11 cellular contexts compared by ENCODE assay signal in the genomic region with DNA sequence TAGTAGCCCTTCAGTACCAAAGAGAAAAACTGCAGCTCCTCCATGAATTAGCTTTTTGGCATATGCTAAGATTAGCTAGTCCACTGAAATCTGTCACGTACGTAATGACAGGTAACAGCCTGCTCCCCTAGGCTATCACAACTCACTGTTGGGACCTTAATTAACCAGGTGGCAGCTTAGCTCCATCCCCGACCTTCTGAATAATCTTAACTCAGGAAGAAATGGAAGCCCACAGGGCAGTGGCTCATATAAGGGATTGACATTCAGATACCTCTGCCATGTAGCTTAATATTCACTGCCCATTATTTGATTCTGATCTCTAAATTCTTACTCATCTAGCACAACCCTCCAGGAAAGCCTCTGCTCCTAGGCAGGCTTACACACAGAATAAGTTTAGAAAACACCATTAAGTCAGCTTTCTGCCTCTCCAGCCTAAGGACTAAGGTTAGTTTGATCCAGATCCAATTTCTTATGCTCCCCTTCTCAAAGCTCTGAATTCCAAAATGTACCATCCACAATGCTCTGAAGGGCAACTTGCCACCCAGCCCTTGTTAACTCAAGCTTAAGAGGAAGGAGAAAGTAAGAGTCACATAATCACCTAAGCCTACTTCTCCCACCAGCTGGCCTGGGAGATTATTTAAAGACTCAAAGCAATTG. TPM values are rescaled to one million over a fixed set of nuclear protein-coding genes. Genes with fewer than 3 reads are reported as not detected.
A peak's percentile ranks its signal among the peaks of the same experiment; 100 is the strongest.
DNase-seq lines count a peak whose midpoint lies in the region; ATAC-seq and TF ChIP-seq lines count a peak whose summit lies in the region.
"Had no signal": no experiment of that assay in that cellular context is flagged by ENCODE, and none has a peak within 500 bp of the region (broad histone marks: within the 10 kb centered on the region; RNA-seq: fewer than 3 reads in every experiment).

No MANE protein-coding gene starts in this region.

- intact Hi-C loops in activated CD8-positive, alpha-beta T cell treated with anti-CD3 and anti-CD28 coated beads for 36 hours (cut with micrococcal nuclease), result loop anchor here (10.0 kb wide), 1 partner anchor 332 kb away; no protein-coding TSS in a partner anchor
- intact Hi-C loops in mucosa of descending colon (cut with DNase I, micrococcal nuclease), result no loop called here

- CTCF ChIA-PET in activated CD8-positive, alpha-beta T cell treated with anti-CD3 and anti-CD28 coated beads for 36 hours (lab: Charles Lee), result interaction anchor here (0.8 to 6.0 kb wide), 7 partner anchors 12 to 222 kb away, joined by 3 to 50 read pairs (median 4); no protein-coding TSS in a partner anchor

- H3K36me3 ChIP-seq in CD4-positive, CD25-positive, alpha-beta regulatory T cell (ENCODE audit: control insufficient read depth, insufficient read depth, low read length), result peaks cover 75% of the 10 kb centered on the region
- H3K36me3 ChIP-seq in GM23248 (ENCODE audit: low read depth) (peaks cover 68% of the 10 kb centered on the region), mucosa of descending colon (ENCODE audit: low read depth) (peaks cover under 1% of the 10 kb centered on the region)

- H3K4me2 ChIP-seq in GM23248 (ENCODE audit: unreplicated experiment), result no peak overlapping the region

- H3K4me1 ChIP-seq in CD4-positive, CD25-positive, alpha-beta regulatory T cell (ENCODE audit: control insufficient read depth, insufficient read depth, low read length, poor library complexity, severe bottlenecking), result peaks cover 80% of the 10 kb centered on the region
- peaks cover 24% of the 10 kb centered on the region for H3K4me1 ChIP-seq in GM23248 (ENCODE audit: insufficient read depth)
- H3K4me1 ChIP-seq in mucosa of descending colon (ENCODE audit: low read depth), result peaks cover 28% of the 10 kb centered on the region

- H4K20me1 ChIP-seq in GM23248 (ENCODE audit: insufficient read depth), result peaks cover 43% of the 10 kb centered on the region

- H3K27ac ChIP-seq in CD4-positive, CD25-positive, alpha-beta regulatory T cell (ENCODE audit: insufficient read depth, low read length, poor library complexity, severe bottlenecking), result peak overlapping the region; percentile 66
- H3K27ac ChIP-seq in GM23248, result peak overlapping the region; percentile 34
- H3K27ac ChIP-seq: vagina had no signal

- no peak for TF ChIP-seq CTCF in activated CD8-positive, alpha-beta T cell treated with anti-CD3 and anti-CD28 coated beads for 36 hours (IDR thresholded peaks at IDR 0.05)
- no peak for TF ChIP-seq CTCF in mucosa of descending colon (IDR thresholded peaks at IDR 0.05)

- POLR2A ChIA-PET in activated CD8-positive, alpha-beta T cell treated with anti-CD3 and anti-CD28 coated beads for 36 hours (lab: Charles Lee), result interaction anchor here (0.7 to 10.8 kb wide), 12 partner anchors 9 to 397 kb away, joined by 3 to 178 read pairs (median 5); a partner anchor contains a TSS

- DNase-seq in CD4-positive, CD25-positive, alpha-beta regulatory T cell, result no peak
- DNase-seq in GM23248, result no peak
- DNase-seq in activated CD8-positive, alpha-beta T cell treated with anti-CD3 and anti-CD28 coated beads for 36 hours, result no peak
- peak; percentile 41 for DNase-seq in medulla oblongata (ENCODE audit: extremely low spot score)
- no peak for DNase-seq in HuH-7 (ENCODE audit: low spot score)
- no peak for DNase-seq in mucosa of descending colon
- no peak for DNase-seq in NCI-H446 treated with DMSO at 0.1 percent for 48 hours (lab: John Stamatoyannopoulos, UW)
- DNase-seq: central memory CD4-positive, alpha-beta T cell; NCI-H774 had no signal

- peak overlapping the region; percentile 88 to 100 (median 96) for H3K4me3 Mint-ChIP-seq in CD4-positive, CD25-positive, alpha-beta regulatory T cell
- H3K4me3 Mint-ChIP-seq in activated CD8-positive, alpha-beta T cell treated with anti-CD3 and anti-CD28 coated beads for 36 hours, result peak overlapping the region; percentile 97

- H2AFZ ChIP-seq in GM23248, result no peak overlapping the region

- peaks cover 93% of the 10 kb centered on the region for H3F3A ChIP-seq in GM23248 (ENCODE audit: insufficient read depth)

- WGBS in GM23248 (ENCODE audit: low coverage in 1 of 2, low lambda C conversion rate in 2 of 2, missing lambda C conversion rate in 2 of 2), 2 experiments, result 73 to 84% methylated on average over 3 of the region's 3 CpGs

- no peaks in the 10 kb centered on the region for H3K9me3 ChIP-seq in CD4-positive, CD25-positive, alpha-beta regulatory T cell (ENCODE audit: control insufficient read depth in 2 of 2, low read length in 2 of 2)
- H3K9me3 ChIP-seq in GM23248 (ENCODE audit: low read depth) (no peaks in the 10 kb centered on the region), mucosa of descending colon (no peaks in the 10 kb centered on the region)
- H3K9me3 ChIP-seq: vagina had no signal

- H3K9ac ChIP-seq in GM23248, result peak overlapping the region; percentile 30; the same call in 1 of the 2 replicates

- no peak for ATAC-seq in CD4-positive, CD25-positive, alpha-beta regulatory T cell (ENCODE audit: low read depth in 2 of 2)
- no peak for ATAC-seq in activated CD8-positive, alpha-beta T cell treated with anti-CD3 and anti-CD28 coated beads for 36 hours
- ATAC-seq in HG03354 (IDR thresholded peaks at IDR 0.05; ENCODE audit: poor library complexity, severe bottlenecking, unreplicated experiment) (no peak), mucosa of descending colon (no peak)

- no peaks in the 10 kb centered on the region for H3K9me3 Mint-ChIP-seq in CD4-positive, CD25-positive, alpha-beta regulatory T cell
- no peaks in the 10 kb centered on the region for H3K9me3 Mint-ChIP-seq in activated CD8-positive, alpha-beta T cell treated with anti-CD3 and anti-CD28 coated beads for 36 hours

- peaks cover 51% of the 10 kb centered on the region for H3K79me2 ChIP-seq in GM23248 (ENCODE audit: insufficient read depth)

- peaks cover 20 to 71% (median 59%) of the 10 kb centered on the region in 4 donors for H3K4me1 Mint-ChIP-seq in CD4-positive, CD25-positive, alpha-beta regulatory T cell
- H3K4me1 Mint-ChIP-seq in activated CD8-positive, alpha-beta T cell treated with anti-CD3 and anti-CD28 coated beads for 36 hours (ENCODE audit: low read depth), result peaks cover 39% of the 10 kb centered on the region

- H3K27me3 ChIP-seq in CD4-positive, CD25-positive, alpha-beta regulatory T cell (ENCODE audit: control insufficient read depth, insufficient read depth, low read length), result no peaks in the 10 kb centered on the region
- no peaks in the 10 kb centered on the region for H3K27me3 ChIP-seq in GM23248 (replicated peaks; ENCODE audit: insufficient read depth)
- H3K27me3 ChIP-seq: vagina had no signal

- in situ Hi-C loops in GM23248 (cut with MboI), result no loop called here

- H3K36me3 Mint-ChIP-seq in CD4-positive, CD25-positive, alpha-beta regulatory T cell, result peaks cover 80% of the 10 kb centered on the region
- peaks cover 69% of the 10 kb centered on the region for H3K36me3 Mint-ChIP-seq in activated CD8-positive, alpha-beta T cell treated with anti-CD3 and anti-CD28 coated beads for 36 hours (ENCODE audit: low read depth)

- peak overlapping the region; percentile 92 to 100 (median 97) for H3K27ac Mint-ChIP-seq in CD4-positive, CD25-positive, alpha-beta regulatory T cell
- peak overlapping the region; percentile 99 for H3K27ac Mint-ChIP-seq in activated CD8-positive, alpha-beta T cell treated with anti-CD3 and anti-CD28 coated beads for 36 hours

- H3K9me2 ChIP-seq in GM23248 (ENCODE audit: insufficient read depth), result no peaks in the 10 kb centered on the region

- peaks cover 3% of the 10 kb centered on the region for H3K27me3 Mint-ChIP-seq in CD4-positive, CD25-positive, alpha-beta regulatory T cell
- no peaks in the 10 kb centered on the region for H3K27me3 Mint-ChIP-seq in activated CD8-positive, alpha-beta T cell treated with anti-CD3 and anti-CD28 coated beads for 36 hours

- H3K4me3 ChIP-seq in CD4-positive, CD25-positive, alpha-beta regulatory T cell (ENCODE audit: low read depth, low read length), result peak overlapping the region; percentile 100
- H3K4me3 ChIP-seq in GM23248 (no peak overlapping the region), mucosa of descending colon (no peak overlapping the region)
- H3K4me3 ChIP-seq: vagina had no signal

RNA-seq across cellular contexts. Expression of a gene that starts 5.0 kb away (rescaled TPM):
- 1,352 TPM for total RNA-seq in CD4-positive, CD25-positive, alpha-beta regulatory T cell
- 1,000 to 10,000 TPM; 1,495 to 1,932 (median 1,615) TPM for polyA plus RNA-seq in CD4-positive, CD25-positive, alpha-beta regulatory T cell
- 2,043 and 2,414 TPM in 2 replicates for total RNA-seq in GM23248 (2014; rRNA removed; shearing (Covaris generic))
- 708 and 741 TPM in 2 replicates for polyA plus RNA-seq in GM23248 (2016; fragmentation: Nextera tagmentation; extraction: Ambion mirVana)
- 1,000 to 10,000 TPM; 2,808 to 2,816 TPM for total RNA-seq in activated CD8-positive, alpha-beta T cell treated with anti-CD3 and anti-CD28 coated beads for 36 hours
- 100 to 1,000 TPM; 496 to 909 (median 797) TPM for total RNA-seq in mucosa of descending colon
